ENCODE assay signal across 14 cellular contexts in genomic region chr1:213110349-213111300, GRCh38. TPM values are rescaled to one million over a fixed set of nuclear protein-coding genes. Genes with fewer than 3 reads are reported as not detected.
DNase-seq lines count a peak whose midpoint lies in the region; ATAC-seq and TF ChIP-seq lines count a peak whose summit lies in the region.
"Had no signal": no experiment of that assay in that cellular context is flagged by ENCODE, and none has a peak within 500 bp of the region (broad histone marks: within the 10 kb centered on the region; RNA-seq: fewer than 3 reads in every experiment).

No MANE protein-coding gene starts in this region.

- peaks cover 7% of the 10 kb centered on the region; the same call in 1 of the 2 replicates for H3K36me3 ChIP-seq in DND-41 (ENCODE audit: insufficient read depth, low read length)
- H3K36me3 ChIP-seq in transverse colon = no peaks in the 10 kb centered on the region
- H3K36me3 ChIP-seq: upper lobe of right lung had no signal

- H3K27me3 ChIP-seq in DND-41 (ENCODE audit: insufficient read depth, low read length, poor library complexity) (no peaks in the 10 kb centered on the region), transverse colon (no peaks in the 10 kb centered on the region)
- H3K27me3 ChIP-seq: gastrocnemius medialis, SJCRH30, upper lobe of right lung had no signal

- 61 to 74% methylated on average over 4 of the region's 4 CpGs for WGBS in transverse colon (ENCODE audit: low coverage in 1 of 2), 2 donors

- in situ Hi-C loops in transverse colon (cut with MboI; ENCODE audit: low pct_ligation_motif_present in 1 of 4, low pct_unique_long_range_greater_than_20kb in 1 of 4, low sequenced_read_pairs in 3 of 4) = no loop called here

- no peak overlapping the region for H2AFZ ChIP-seq in DND-41 (ENCODE audit: low read depth, low read length)

- no peak overlapping the region for H3K9ac ChIP-seq in DND-41 (ENCODE audit: low read depth, low read length)

- intact Hi-C loops in transverse colon (cut with DNase I; ENCODE audit: low total_unique reads) = no loop called here

- H3K79me2 ChIP-seq in DND-41 (ENCODE audit: insufficient read depth, low read length) = no peaks in the 10 kb centered on the region

- H3K27me3 Mint-ChIP-seq in WTC11 (ENCODE audit: low read depth) = no peaks in the 10 kb centered on the region
- H3K27me3 Mint-ChIP-seq: activated naive CD4-positive, alpha-beta T cell treated with anti-CD3 and anti-CD28 coated beads, Interleukin-2, amount 50 U/mL, for 24 hours; B cell had no signal

- H3K27ac Mint-ChIP-seq in WTC11 = no peak overlapping the region; the same call in 1 of the 2 replicates
- H3K27ac Mint-ChIP-seq: activated naive CD4-positive, alpha-beta T cell treated with anti-CD3 and anti-CD28 coated beads, Interleukin-2, amount 50 U/mL, for 24 hours; B cell had no signal

- peaks cover 6% of the 10 kb centered on the region for H3K36me3 Mint-ChIP-seq in WTC11

- no peaks in the 10 kb centered on the region for H3K9me3 ChIP-seq in DND-41 (ENCODE audit: insufficient read depth, low read length, severe bottlenecking)
- no peaks in the 10 kb centered on the region for H3K9me3 ChIP-seq in transverse colon
- H3K9me3 ChIP-seq: gastrocnemius medialis, upper lobe of right lung had no signal

- peak; percentile 18 for DNase-seq in DND-41
- DNase-seq in WTC11 (ENCODE audit: low spot score) = no peak
- DNase-seq in AG20443 (ENCODE audit: low spot score) = no peak
- DNase-seq in NCI-H2081 (lab: John Stamatoyannopoulos, UW) = no peak
- no peak for DNase-seq in stimulated activated CD4-positive, alpha-beta T cell treated with anti-CD3 and anti-CD28 coated beads, Interleukin-15, amount 100 ng/mL, for 24 hours
- DNase-seq in transverse colon = no peak
- DNase-seq: gastrocnemius medialis, IMR-90, upper lobe of right lung had no signal

- H3K4me1 ChIP-seq in DND-41 (ENCODE audit: insufficient read depth, low read length) (no peaks in the 10 kb centered on the region), transverse colon (no peaks in the 10 kb centered on the region)
- H3K4me1 ChIP-seq: upper lobe of right lung had no signal

- TF ChIP-seq CTCF in DND-41 (IDR thresholded peaks at IDR 0.05; ENCODE audit: borderline replicate concordance, extremely low read depth, low read length, poor library complexity, severe bottlenecking) (no peak), WTC11 (IDR thresholded peaks at IDR 0.05) (no peak), transverse colon (IDR thresholded peaks at IDR 0.05) (no peak)

- no peak overlapping the region for H3K27ac ChIP-seq in DND-41 (ENCODE audit: low read length)
- no peak overlapping the region for H3K27ac ChIP-seq in transverse colon
- H3K27ac ChIP-seq: gastrocnemius medialis, SJCRH30, upper lobe of right lung had no signal

- H3K4me3 ChIP-seq in DND-41 (ENCODE audit: low read depth in 1 of 2, low read length in 2 of 2) (no peak overlapping the region), transverse colon (no peak overlapping the region)
- H3K4me3 ChIP-seq: gastrocnemius medialis, SJCRH30, upper lobe of right lung had no signal

- CTCF ChIA-PET in WTC11 (lab: Charles Lee) = no interaction called here

- H3K4me2 ChIP-seq in DND-41 (ENCODE audit: insufficient read depth, low read length) = no peak overlapping the region

- no peak overlapping the region for H3K4me3 Mint-ChIP-seq in WTC11
- H3K4me3 Mint-ChIP-seq: activated naive CD4-positive, alpha-beta T cell treated with anti-CD3 and anti-CD28 coated beads, Interleukin-2, amount 50 U/mL, for 24 hours; B cell had no signal

- no peak for TF ChIP-seq POLR2A in transverse colon (IDR thresholded peaks at IDR 0.05)

- peaks cover 7% of the 10 kb centered on the region; the same call in 1 of the 2 replicates for H3K9me3 Mint-ChIP-seq in WTC11
- H3K9me3 Mint-ChIP-seq: activated naive CD4-positive, alpha-beta T cell treated with anti-CD3 and anti-CD28 coated beads, Interleukin-2, amount 50 U/mL, for 24 hours had no signal

- no peak for TF ChIP-seq EP300 in transverse colon (IDR thresholded peaks at IDR 0.05; ENCODE audit: low read depth)

- H3K4me1 Mint-ChIP-seq in WTC11 = peaks cover 14% of the 10 kb centered on the region

- POLR2A ChIA-PET in WTC11 (lab: Charles Lee) = interaction anchor here (0.7 kb wide), 1 partner anchor 1180 kb away, joined by 3 read pairs; no protein-coding TSS in a partner anchor

- H4K20me1 ChIP-seq in DND-41 (ENCODE audit: insufficient read depth, low read length) = no peaks in the 10 kb centered on the region

- ATAC-seq in DND-41 (ENCODE audit: insufficient read depth, low read depth) (peak; percentile 64), GM19395 (IDR thresholded peaks at IDR 0.05; ENCODE audit: unreplicated experiment) (peak; percentile 87), HG02852 (IDR thresholded peaks at IDR 0.05; ENCODE audit: unreplicated experiment) (peak; percentile 83), WTC11 (peak; percentile 24; the same call in 1 of the 2 replicates)
- ATAC-seq: gastrocnemius medialis, upper lobe of right lung had no signal

TF ChIP-seq in WTC11, 78 proteins besides CTCF, POLR2A, EP300 and RAD21 (continues in another document):
- no peak for TF ChIP-seq NR3C1 (CRISPR knock-in tag; conservative IDR thresholded peaks at IDR 0.05; ENCODE audit: low read depth)
- no peak for TF ChIP-seq ZNF121 (CRISPR knock-in tag; IDR thresholded peaks at IDR 0.05)
- no peak for TF ChIP-seq GRHL2 (CRISPR knock-in tag; IDR thresholded peaks at IDR 0.05; ENCODE audit: insufficient replicate concordance, severe bottlenecking)
- TF ChIP-seq ZBTB21 (CRISPR knock-in tag; IDR thresholded peaks at IDR 0.05; ENCODE audit: borderline replicate concordance) = no peak
- TF ChIP-seq ERG (CRISPR knock-in tag; IDR thresholded peaks at IDR 0.05) = no peak
- TF ChIP-seq ATF2 (CRISPR knock-in tag; IDR thresholded peaks at IDR 0.05; ENCODE audit: borderline replicate concordance, low read depth) = no peak
- TF ChIP-seq JAZF1 (CRISPR knock-in tag; IDR thresholded peaks at IDR 0.05) = no peak
- TF ChIP-seq ZNF425 (CRISPR knock-in tag; conservative IDR thresholded peaks at IDR 0.05) = no peak
- TF ChIP-seq TP53 (CRISPR knock-in tag; IDR thresholded peaks at IDR 0.05) = no peak
- TF ChIP-seq IRF1 (CRISPR knock-in tag; IDR thresholded peaks at IDR 0.05) = no peak
- no peak for TF ChIP-seq ZNF317 (CRISPR knock-in tag; IDR thresholded peaks at IDR 0.05; ENCODE audit: borderline replicate concordance, low read depth)
- no peak for TF ChIP-seq OVOL2 (CRISPR knock-in tag; IDR thresholded peaks at IDR 0.05; ENCODE audit: borderline replicate concordance)
- TF ChIP-seq E2F1 (CRISPR knock-in tag; IDR thresholded peaks at IDR 0.05) = no peak

RNA-seq across cellular contexts. Expression of gene RPS6KC1, which starts 59.6 kb away (rescaled TPM):
- total RNA-seq in WTC11 (2021) (15.2 to 17.4 TPM (median 15.8 TPM) in 3 replicates), transverse colon (10 to 100 TPM; 11.5 to 20.3 (median 14.0) TPM)

Comparison
In these comparisons a context has a peak if more than half of its experiments do, and no peak if none do; other contexts are left out.
1. ATAC-seq: peak in every context shown above with its lines; median percentile 87 in GM19395; 83 in HG02852; 64 in DND-41; 24 in WTC11.